ENCODE assay signal across 8 cellular contexts in genomic region chr9:133160742-133161541, GRCh38. TPM values are rescaled to one million over a fixed set of nuclear protein-coding genes. Genes with fewer than 3 reads are reported as not detected.
DNase-seq lines count a peak whose midpoint lies in the region; ATAC-seq, FAIRE-seq and TF ChIP-seq lines count a peak whose summit lies in the region.

No MANE protein-coding gene starts in this region.

- H3K9ac ChIP-seq in endothelial cell of umbilical vein (replicated peaks; ENCODE audit: extremely low read depth, insufficient read depth, low read length), result no peak overlapping the region

- intact Hi-C loops in endothelial cell of umbilical vein (cut with micrococcal nuclease) (no loop called here), mucosa of descending colon (cut with DNase I, micrococcal nuclease) (no loop called here), aorta (cut with DNase I) (no loop called here)

- dilution Hi-C loops in endothelial cell of umbilical vein (cut with MboI; ENCODE audit: extremely low pct_ligation_motif_present, low sequenced_read_pairs), result no loop called here

- BruUV-seq in endothelial cell of umbilical vein (replicated peaks; lab: Mats Ljungman, UMichigan), result no TSS peak

- DNase-seq in GDM1 (lab: John Stamatoyannopoulos, UW), result peak; percentile 26
- peak; percentile 86 for DNase-seq in MV-4-11 (lab: John Stamatoyannopoulos, UW)
- peak; percentile 56 for DNase-seq in endothelial cell of umbilical vein (ENCODE audit: low read depth, low spot score)
- DNase-seq in mucosa of descending colon, result peak in 2 of 3 donors; percentile 65 to 73
- DNase-seq in aorta, result peak; percentile 76 to 79

- H3K79me2 ChIP-seq in endothelial cell of umbilical vein (ENCODE audit: control insufficient read depth, insufficient read depth, low read length), result no peaks in the 10 kb centered on the region

- TF ChIP-seq POLR2A in endothelial cell of umbilical vein (IDR thresholded peaks at IDR 0.05; ENCODE audit: low read depth, low read length), result no peak

- 66 to 71% methylated on average over 9 of the region's 9 CpGs for WGBS in aorta, 2 donors

- H3K4me1 ChIP-seq in endothelial cell of umbilical vein (ENCODE audit: control insufficient read depth, extremely low read depth, insufficient read depth, low read length), result peaks cover 3% of the 10 kb centered on the region
- peaks cover 10% of the 10 kb centered on the region for H3K4me1 ChIP-seq in mucosa of descending colon (ENCODE audit: low read depth)
- no peaks in the 10 kb centered on the region for H3K4me1 ChIP-seq in aorta (ENCODE audit: control insufficient read depth in 1 of 2, insufficient read depth in 2 of 2, low read length in 2 of 2)

- ATAC-seq in mucosa of descending colon (peak; percentile 90), aorta (ENCODE audit: low FRiP score) (peak; percentile 84), GM18520 (IDR thresholded peaks at IDR 0.05; ENCODE audit: unreplicated experiment) (no peak)

- H3K27me3 ChIP-seq in endothelial cell of umbilical vein (ENCODE audit: control insufficient read depth in 2 of 2, insufficient read depth in 2 of 2, low read length in 2 of 2) (no peaks in the 10 kb centered on the region), aorta (ENCODE audit: control insufficient read depth in 1 of 2, insufficient read depth in 2 of 2, low read length in 1 of 2) (no peaks in the 10 kb centered on the region)

- CTCF ChIA-PET in endothelial cell of umbilical vein (lab: Charles Lee), result interaction anchor here (0.8 to 2.1 kb wide), 4 partner anchors 10 to 169 kb away, joined by 3 to 7 read pairs (median 3); no protein-coding TSS in a partner anchor

- H3K9me1 ChIP-seq in endothelial cell of umbilical vein (replicated peaks; ENCODE audit: control insufficient read depth, extremely low read depth, insufficient read depth, low read length), result no peaks in the 10 kb centered on the region

- POLR2A ChIA-PET in endothelial cell of umbilical vein (lab: Charles Lee), result no interaction called here

- peaks cover 3 to 4% of the 10 kb centered on the region in 2 experiments for H3K36me3 ChIP-seq in endothelial cell of umbilical vein (ENCODE audit: control insufficient read depth in 2 of 2, extremely low read depth in 1 of 2, insufficient read depth in 2 of 2, low read length in 2 of 2)
- H3K36me3 ChIP-seq in mucosa of descending colon (ENCODE audit: low read depth), result no peaks in the 10 kb centered on the region
- H3K36me3 ChIP-seq in aorta (ENCODE audit: control insufficient read depth in 1 of 2, insufficient read depth in 2 of 2, low read length in 1 of 2), result no peaks in the 10 kb centered on the region

- no peaks in the 10 kb centered on the region for H4K20me1 ChIP-seq in endothelial cell of umbilical vein (replicated peaks; ENCODE audit: control insufficient read depth, extremely low read depth, insufficient read depth, low read length)

- H2AFZ ChIP-seq in endothelial cell of umbilical vein (ENCODE audit: low read depth, low read length), result no peak overlapping the region

- FAIRE-seq in TTC549 (lab: Jason Lieb, UNC) (peak; percentile 45), endothelial cell of umbilical vein (lab: Jason Lieb, UNC) (peak; percentile 94)

- H3K4me3 ChIP-seq in endothelial cell of umbilical vein (replicated peaks in 1 of 3; ENCODE audit: insufficient read depth in 1 of 3, low read depth in 1 of 3, low read length in 3 of 3) (no peak overlapping the region), mucosa of descending colon (no peak overlapping the region), aorta (ENCODE audit: low read length in 2 of 2) (no peak overlapping the region)

- H3K27ac ChIP-seq in 22Rv1, result no peak overlapping the region
- H3K27ac ChIP-seq in endothelial cell of umbilical vein (ENCODE audit: insufficient read depth, low read depth, low read length), result no peak overlapping the region
- H3K27ac ChIP-seq in aorta (ENCODE audit: low read depth in 1 of 2, low read length in 2 of 2), result no peak overlapping the region

- H3K9me3 ChIP-seq in endothelial cell of umbilical vein (replicated peaks; ENCODE audit: control insufficient read depth, insufficient read depth, low read length) (no peaks in the 10 kb centered on the region), mucosa of descending colon (no peaks in the 10 kb centered on the region), aorta (ENCODE audit: control insufficient read depth, low read length) (no peaks in the 10 kb centered on the region)

- TF ChIP-seq CTCF in 22Rv1 (IDR thresholded peaks at IDR 0.05), result peak; percentile 81
- TF ChIP-seq CTCF in endothelial cell of umbilical vein (IDR thresholded peaks at IDR 0.05; ENCODE audit: extremely low read depth in 1 of 2, insufficient read depth in 1 of 2, low read depth in 1 of 2, low read length in 2 of 2), result peak; percentile 69 to 79
- peak; percentile 84 for TF ChIP-seq CTCF in mucosa of descending colon (IDR thresholded peaks at IDR 0.05)

- no peak overlapping the region for H3K4me2 ChIP-seq in endothelial cell of umbilical vein (ENCODE audit: insufficient read depth, low read length)

TF ChIP-seq in endothelial cell of umbilical vein, 7 proteins besides CTCF, POLR2A, EP300 and RAD21:
- TF ChIP-seq MYC (IDR thresholded peaks at IDR 0.05; ENCODE audit: low read depth, low read length) (no peak), JUN (IDR thresholded peaks at IDR 0.05; ENCODE audit: borderline replicate concordance, insufficient read depth, insufficient read length, low read depth) (no peak), FOS (IDR thresholded peaks at IDR 0.05; ENCODE audit: borderline replicate concordance, insufficient read depth, low read length) (no peak), EZH2 (IDR thresholded peaks at IDR 0.05; ENCODE audit: borderline replicate concordance, low read depth, low read length, severe bottlenecking) (no peak), POLR2AphosphoS5 (IDR thresholded peaks at IDR 0.05; ENCODE audit: insufficient read depth, low read depth, low read length) (no peak), MAX (IDR thresholded peaks at IDR 0.05; ENCODE audit: insufficient read depth, insufficient read length) (no peak), GATA2 (IDR thresholded peaks at IDR 0.05; ENCODE audit: insufficient read depth, insufficient read length, low read depth, low read length) (no peak)

RNA-seq across cellular contexts. Expression of gene GBGT1, which starts 2.8 kb away (rescaled TPM):
- total RNA-seq in endothelial cell of umbilical vein (28.7 and 35.6 TPM in 2 replicates), mucosa of descending colon (10 to 100 TPM in 1 of 3 donors, 1 to 10 TPM in 2; 4.3 to 14.0 (median 8.6) TPM), aorta (10 to 100 TPM; 12.9 to 28.9 TPM)
- polyA plus RNA-seq in endothelial cell of umbilical vein (56.3 and 68.8 TPM in 2 replicates), aorta (1 to 10 TPM; 2.8 to 5.5 TPM)
- polyA plus RNA-seq in endothelial cell of umbilical vein (2011; cell fraction: cytosol; rRNA removed), result 36.6 and 42.6 TPM in 2 replicates
- 39.7 and 45.5 TPM in 2 replicates for polyA plus RNA-seq in endothelial cell of umbilical vein (2011; cell fraction: nucleus; rRNA removed)
- 32.2 and 55.3 TPM in 2 replicates for polyA plus RNA-seq in endothelial cell of umbilical vein (2012)
- polyA minus RNA-seq in endothelial cell of umbilical vein, result 61.1 and 61.6 TPM in 2 replicates
- polyA minus RNA-seq in endothelial cell of umbilical vein (2011; cell fraction: cytosol; rRNA and poly(A)+ RNA removed), result not detected
- 24.7 and 38.1 TPM in 2 replicates for polyA minus RNA-seq in endothelial cell of umbilical vein (2011; cell fraction: nucleus; rRNA and poly(A)+ RNA removed)

RNA-seq across cellular contexts. Expression of gene RALGDS, which starts 39.9 kb away (rescaled TPM):
- total RNA-seq in endothelial cell of umbilical vein (41.4 and 43.1 TPM in 2 replicates), mucosa of descending colon (10 to 100 TPM; 38.3 to 59.4 (median 44.2) TPM), aorta (10 to 100 TPM; 32.7 to 61.2 TPM)
- polyA plus RNA-seq in endothelial cell of umbilical vein (60.0 and 72.2 TPM in 2 replicates), aorta (10 to 100 TPM; 19.4 to 20.0 TPM)
- 42.1 and 51.4 TPM in 2 replicates for polyA plus RNA-seq in endothelial cell of umbilical vein (2011; cell fraction: cytosol; rRNA removed)
- polyA plus RNA-seq in endothelial cell of umbilical vein (2011; cell fraction: nucleus; rRNA removed), result 185 and 231 TPM in 2 replicates
- polyA plus RNA-seq in endothelial cell of umbilical vein (2012), result 23.4 and 32.2 TPM in 2 replicates
- polyA minus RNA-seq in endothelial cell of umbilical vein, result 31.7 and 33.3 TPM in 2 replicates
- polyA minus RNA-seq in endothelial cell of umbilical vein (2011; cell fraction: cytosol; rRNA and poly(A)+ RNA removed), result 14.1 TPM
- 34.4 and 39.5 TPM in 2 replicates for polyA minus RNA-seq in endothelial cell of umbilical vein (2011; cell fraction: nucleus; rRNA and poly(A)+ RNA removed)

RNA-seq across cellular contexts. Expression of gene OBP2B, which starts 48.1 kb away (rescaled TPM):
- not detected in 2 replicates for total RNA-seq in endothelial cell of umbilical vein
- not detected in 2 replicates for polyA plus RNA-seq in endothelial cell of umbilical vein
- not detected in 2 replicates for polyA plus RNA-seq in endothelial cell of umbilical vein (2011; cell fraction: cytosol; rRNA removed)
- not detected in 2 replicates for polyA plus RNA-seq in endothelial cell of umbilical vein (2011; cell fraction: nucleus; rRNA removed)
- polyA plus RNA-seq in endothelial cell of umbilical vein (2012), result not detected in 2 replicates
- not detected in 2 replicates for polyA minus RNA-seq in endothelial cell of umbilical vein
- not detected for polyA minus RNA-seq in endothelial cell of umbilical vein (2011; cell fraction: cytosol; rRNA and poly(A)+ RNA removed)
- not detected in 2 replicates for polyA minus RNA-seq in endothelial cell of umbilical vein (2011; cell fraction: nucleus; rRNA and poly(A)+ RNA removed)
- total RNA-seq in mucosa of descending colon, result not detected
- total RNA-seq in aorta, result not detected
- not detected for polyA plus RNA-seq in aorta

Comparison
In these comparisons a context has a peak if more than half of its experiments do, and no peak if none do; other contexts are left out.
1. DNase-seq: peak in every context shown above with its lines; median percentile 86 in MV-4-11; 78 in aorta; 69 in mucosa of descending colon; 56 in endothelial cell of umbilical vein; 26 in GDM1.